19 cellular contexts compared by ENCODE assay signal in the genomic region with DNA sequence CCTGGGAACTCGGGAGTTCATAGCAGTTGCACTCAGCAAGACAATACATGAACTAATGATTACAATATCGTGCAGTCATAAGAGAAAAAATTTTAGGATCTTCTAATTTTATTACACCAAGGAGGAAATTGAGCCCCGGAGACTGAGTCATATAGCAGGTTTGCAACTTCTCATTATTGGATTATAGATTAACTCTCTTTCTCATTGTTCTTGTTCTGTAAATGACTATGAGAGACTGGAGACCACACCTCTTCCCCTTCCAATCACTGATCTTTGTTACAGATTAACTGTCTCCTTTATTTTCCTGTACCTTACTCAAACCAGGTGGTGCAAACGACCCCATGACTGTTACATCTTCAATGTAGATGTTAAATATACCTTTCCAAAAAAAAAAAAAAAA.
A peak's percentile ranks its signal among the peaks of the same experiment; 100 is the strongest.
DNase-seq lines count a peak whose midpoint lies in the region; ATAC-seq lines count a peak whose summit lies in the region.
"Had no signal": no experiment of that assay in that cellular context is flagged by ENCODE, and none has a peak within 500 bp of the region (broad histone marks: within the 10 kb centered on the region; RNA-seq: fewer than 3 reads in every experiment).

No MANE protein-coding gene starts in this region.

- H3K27ac Mint-ChIP-seq in CD4-positive, alpha-beta memory T cell = no peak overlapping the region
- H3K27ac Mint-ChIP-seq: activated naive CD4-positive, alpha-beta T cell treated with anti-CD3 and anti-CD28 coated beads, Interleukin-2, amount 50 U/mL, for 24 hours; B cell; dendritic cell treated with granulocyte-macrophage colony-stimulating factor and Interleukin-4, amounts not matched to agents 40 ng/mL and 50 ng/mL, for 4 days; stimulated activated naive CD8-positive, alpha-beta T cell treated with anti-CD3 and anti-CD28 coated beads, Interleukin-15, Interleukin-2, amounts not matched to agents 100 ng/mL and 50 ng/mL, for 24 hours; T-helper 2 cell treated with Interferon-gamma antibody and Interleukin-4, amounts not matched to agents 5 μg/mL and 100 μg/mL, for 36 hours had no signal

- intact Hi-C loops in CD4-positive, alpha-beta memory T cell (cut with micrococcal nuclease) = no loop called here

- H3K27me3 ChIP-seq in CD4-positive, alpha-beta memory T cell (ENCODE audit: insufficient read depth, low read length) = no peaks in the 10 kb centered on the region
- H3K27me3 ChIP-seq: body of pancreas had no signal

- CTCF ChIA-PET in CD4-positive, alpha-beta memory T cell (lab: Charles Lee; ENCODE audit: partially characterized antibody) = no interaction called here

- ATAC-seq in GM19025 (IDR thresholded peaks at IDR 0.05; ENCODE audit: low read depth, unreplicated experiment) = peak; percentile 45
- peak; percentile 86 for ATAC-seq in HG02610 (IDR thresholded peaks at IDR 0.05; ENCODE audit: unreplicated experiment)
- ATAC-seq in HG03280 (IDR thresholded peaks at IDR 0.05; ENCODE audit: unreplicated experiment) = peak; percentile 48
- ATAC-seq: body of pancreas, left cardiac atrium had no signal

- in situ Hi-C loops in G401 (cut with HindIII; ENCODE audit: low sequenced_read_pairs) = no loop called here

- H3K9me3 Mint-ChIP-seq in CD4-positive, alpha-beta memory T cell = peaks cover 0 to 12% (median 2%) of the 10 kb centered on the region in 8 donors
- H3K9me3 Mint-ChIP-seq: activated naive CD4-positive, alpha-beta T cell treated with anti-CD3 and anti-CD28 coated beads, Interleukin-2, amount 50 U/mL, for 24 hours; T-helper 2 cell treated with Interferon-gamma antibody and Interleukin-4, amounts not matched to agents 5 μg/mL and 100 μg/mL, for 36 hours had no signal

- H3K36me3 Mint-ChIP-seq in CD4-positive, alpha-beta memory T cell = no peaks in the 10 kb centered on the region
- H3K36me3 Mint-ChIP-seq: activated naive CD4-positive, alpha-beta T cell treated with anti-CD3 and anti-CD28 coated beads, Interleukin-2, amount 50 U/mL, for 24 hours had no signal

- H3K9me3 ChIP-seq in CD4-positive, alpha-beta memory T cell (ENCODE audit: control insufficient read depth in 1 of 2, low read length in 2 of 2) = no peaks in the 10 kb centered on the region
- H3K9me3 ChIP-seq: body of pancreas had no signal

- H3K4me3 ChIP-seq in CD4-positive, alpha-beta memory T cell (ENCODE audit: low read length in 2 of 2) = no peak overlapping the region
- H3K4me3 ChIP-seq: body of pancreas had no signal

- no peak overlapping the region for H3K4me3 Mint-ChIP-seq in CD4-positive, alpha-beta memory T cell
- H3K4me3 Mint-ChIP-seq: activated naive CD4-positive, alpha-beta T cell treated with anti-CD3 and anti-CD28 coated beads, Interleukin-2, amount 50 U/mL, for 24 hours; B cell; dendritic cell treated with granulocyte-macrophage colony-stimulating factor and Interleukin-4, amounts not matched to agents 40 ng/mL and 50 ng/mL, for 4 days; stimulated activated naive CD8-positive, alpha-beta T cell treated with anti-CD3 and anti-CD28 coated beads, Interleukin-15, Interleukin-2, amounts not matched to agents 100 ng/mL and 50 ng/mL, for 24 hours; T-helper 2 cell treated with Interferon-gamma antibody and Interleukin-4, amounts not matched to agents 5 μg/mL and 100 μg/mL, for 36 hours had no signal

- peak; percentile 12 for DNase-seq in left kidney (ENCODE audit: low read depth, low spot score)
- DNase-seq in CD4-positive, alpha-beta memory T cell = no peak
- DNase-seq in hippocampal formation (lab: John Stamatoyannopoulos, UW) = no peak
- DNase-seq in G401 (ENCODE audit: low spot score) = no peak
- no peak for DNase-seq in CD1c-positive myeloid dendritic cell (ENCODE audit: extremely low spot score)
- DNase-seq: activated CD4-positive, alpha-beta T cell treated with anti-CD3 and anti-CD28 coated beads for 4 hours; body of pancreas; left cardiac atrium; NCI-H1105; NCI-H2171 treated with DMSO at 0.1 percent for 48 hours; SIG-M5 had no signal

- H3K4me1 ChIP-seq in CD4-positive, alpha-beta memory T cell (ENCODE audit: insufficient read depth, low read length) = no peaks in the 10 kb centered on the region
- H3K4me1 ChIP-seq: body of pancreas had no signal

- no peaks in the 10 kb centered on the region for H3K27me3 Mint-ChIP-seq in CD4-positive, alpha-beta memory T cell
- H3K27me3 Mint-ChIP-seq: activated naive CD4-positive, alpha-beta T cell treated with anti-CD3 and anti-CD28 coated beads, Interleukin-2, amount 50 U/mL, for 24 hours; B cell; dendritic cell treated with granulocyte-macrophage colony-stimulating factor and Interleukin-4, amounts not matched to agents 40 ng/mL and 50 ng/mL, for 4 days; stimulated activated naive CD8-positive, alpha-beta T cell treated with anti-CD3 and anti-CD28 coated beads, Interleukin-15, Interleukin-2, amounts not matched to agents 100 ng/mL and 50 ng/mL, for 24 hours had no signal

- no peaks in the 10 kb centered on the region for H3K4me1 Mint-ChIP-seq in CD4-positive, alpha-beta memory T cell
- H3K4me1 Mint-ChIP-seq: activated naive CD4-positive, alpha-beta T cell treated with anti-CD3 and anti-CD28 coated beads, Interleukin-2, amount 50 U/mL, for 24 hours; B cell had no signal

- POLR2A ChIA-PET in CD4-positive, alpha-beta memory T cell (lab: Charles Lee; ENCODE audit: partially characterized antibody) = no interaction called here

- H3K36me3 ChIP-seq in CD4-positive, alpha-beta memory T cell (ENCODE audit: insufficient read depth, low read length) = no peaks in the 10 kb centered on the region

- H3K27ac ChIP-seq in CD4-positive, alpha-beta memory T cell (ENCODE audit: low read depth, low read length) = no peak overlapping the region
- H3K27ac ChIP-seq: body of pancreas had no signal
